Comparison of ENCODE assay signal across 7 cellular contexts in the genomic region with DNA sequence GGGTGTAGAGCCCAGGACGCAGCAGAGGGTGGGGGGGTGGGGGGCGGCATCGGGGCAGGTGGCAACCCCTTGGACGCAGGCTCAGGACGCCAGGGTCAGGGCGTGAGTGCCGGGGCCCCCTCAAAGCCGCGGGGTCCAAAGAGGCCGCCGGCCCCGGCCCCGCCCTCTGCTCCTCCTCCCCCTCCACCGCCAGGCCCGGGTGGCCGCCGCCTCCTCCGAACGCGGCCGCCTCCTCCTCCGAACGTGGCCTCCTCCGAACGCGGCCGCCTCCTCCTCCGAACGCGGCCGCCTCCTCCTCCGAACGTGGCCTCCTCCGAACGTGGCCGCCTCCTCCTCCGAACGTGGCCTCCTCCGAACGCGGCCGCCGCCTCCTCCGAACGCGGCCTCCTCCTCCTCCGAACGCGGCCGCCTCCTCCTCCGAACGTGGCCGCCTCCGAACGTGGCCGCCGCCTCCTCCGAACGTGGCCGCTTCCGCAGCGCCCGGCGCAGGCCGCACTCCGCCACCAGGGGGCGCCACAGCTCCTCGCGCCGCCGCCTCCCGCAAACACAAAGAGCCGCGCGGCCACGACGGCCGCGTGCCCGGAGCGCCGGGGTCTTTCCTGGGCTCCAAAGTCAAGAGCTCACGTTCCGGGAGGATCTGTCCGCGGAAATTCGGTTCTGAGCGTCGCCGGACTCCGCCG. TPM values are rescaled to one million over a fixed set of nuclear protein-coding genes. Genes with fewer than 3 reads are reported as not detected.
DNase-seq lines count a peak whose midpoint lies in the region; TF ChIP-seq lines count a peak whose summit lies in the region.

No MANE protein-coding gene starts in this region.

- H3K9ac ChIP-seq in neural progenitor cell, result no peak overlapping the region

- H3K27me3 ChIP-seq in Peyer's patch, result no peaks in the 10 kb centered on the region
- peaks cover 89% of the 10 kb centered on the region for H3K27me3 ChIP-seq in neural progenitor cell

- no peak for TF ChIP-seq POLR2A in Peyer's patch (IDR thresholded peaks at IDR 0.05)

- H3K4me3 Mint-ChIP-seq in neural progenitor cell, result peak overlapping the region; percentile 85

- H3K9me3 Mint-ChIP-seq in neural progenitor cell, result peaks cover 6% of the 10 kb centered on the region

- peak overlapping the region; percentile 35 to 51 (median 45) for H3K4me3 ChIP-seq in Peyer's patch
- H3K4me3 ChIP-seq in fibroblast of mammary gland (ENCODE audit: control insufficient read depth, low read depth, low read length), result peak overlapping the region; percentile 13
- peak overlapping the region; percentile 46 for H3K4me3 ChIP-seq in neural progenitor cell

- H3F3A ChIP-seq in neural progenitor cell (ENCODE audit: low read depth), result peaks cover 5% of the 10 kb centered on the region

- peaks cover 31% of the 10 kb centered on the region for H3K27me3 Mint-ChIP-seq in neural progenitor cell (ENCODE audit: insufficient read depth, low read depth)

- H3K79me2 ChIP-seq in neural progenitor cell (ENCODE audit: low read depth), result no peaks in the 10 kb centered on the region

- H3K4me1 Mint-ChIP-seq in neural progenitor cell, result peaks cover 13% of the 10 kb centered on the region

- peak overlapping the region; percentile 56 for H3K4me2 ChIP-seq in neural progenitor cell

- peak in 70 of 76 experiments; percentile 11 to 85 (median 68) for DNase-seq in HUDEP-2 (lab: John Stamatoyannopoulos, UW; ENCODE audit: unreplicated experiment in 76 of 76)
- peak; percentile 30 to 92 (median 84) for DNase-seq in Peyer's patch
- peak; percentile 78 for DNase-seq in activated T-helper 1 cell treated with Interleukin-2 at 50 U/mL for 16 hours (ENCODE audit: low read depth)
- DNase-seq in fibroblast of mammary gland (ENCODE audit: low read depth), result peak; percentile 70
- DNase-seq in neural progenitor cell (ENCODE audit: low spot score), result peak; percentile 87
- DNase-seq in stromal cell of bone marrow (ENCODE audit: low read depth), result peak; percentile 67

- H3K27ac ChIP-seq in Peyer's patch, result peak overlapping the region in 2 of 4 donors; percentile 16 to 24
- H3K27ac ChIP-seq in neural progenitor cell, result no peak overlapping the region

- H3K4me1 ChIP-seq in Peyer's patch (peaks cover 0 to 32% (median 5%) of the 10 kb centered on the region in 4 donors), neural progenitor cell (no peaks in the 10 kb centered on the region)

- no peak overlapping the region for H2AFZ ChIP-seq in neural progenitor cell (replicated peaks)

- H4K20me1 ChIP-seq in neural progenitor cell (ENCODE audit: low read depth), result no peaks in the 10 kb centered on the region

- TF ChIP-seq CTCF in GM12874 (IDR thresholded peaks at IDR 0.05; ENCODE audit: insufficient read depth, low read depth, low read length) (peak; percentile 88), Peyer's patch (IDR thresholded peaks at IDR 0.05) (peak; percentile 78 to 99 (median 96)), fibroblast of mammary gland (conservative IDR thresholded peaks at IDR 0.05; ENCODE audit: control insufficient read depth, insufficient read depth, low read depth, low read length) (no peak), neural progenitor cell (IDR thresholded peaks at IDR 0.05) (peak; percentile 84)

- H3K27ac Mint-ChIP-seq in neural progenitor cell, result no peak overlapping the region

- peaks cover 2% of the 10 kb centered on the region for H3K36me3 Mint-ChIP-seq in neural progenitor cell

- H3K36me3 ChIP-seq in Peyer's patch (no peaks in the 10 kb centered on the region), neural progenitor cell (no peaks in the 10 kb centered on the region)

- H3K9me3 ChIP-seq in Peyer's patch, result no peaks in the 10 kb centered on the region
- no peaks in the 10 kb centered on the region for H3K9me3 ChIP-seq in neural progenitor cell (ENCODE audit: low read depth)

RNA-seq across cellular contexts. Expression of a gene that starts 19.3 kb away (rescaled TPM):
- total RNA-seq in Peyer's patch, result 1 to 10 TPM; 1.1 to 5.0 (median 2.2) TPM
- 0.15 TPM in 1 of 2 replicates, not detected in the other for total RNA-seq in neural progenitor cell (ENCODE audit: low replicate concordance)

RNA-seq across cellular contexts. Expression of a gene that starts 54.6 kb away (rescaled TPM):
- 10 to 100 TPM; 18.2 to 58.6 (median 39.9) TPM for total RNA-seq in Peyer's patch
- 39.6 and 69.1 TPM in 2 replicates for total RNA-seq in neural progenitor cell (ENCODE audit: low replicate concordance)

RNA-seq across cellular contexts. Expression of a gene that starts 56.0 kb away (rescaled TPM):
- total RNA-seq in Peyer's patch (10 to 100 TPM; 14.9 to 17.0 (median 15.8) TPM), neural progenitor cell (ENCODE audit: low replicate concordance) (10.7 and 33.8 TPM in 2 replicates)
